ENCODE assay signal across 1 cellular context in genomic region chr17:55444471-55445441, GRCh38.
TF ChIP-seq lines count a peak whose summit lies in the region.

No MANE protein-coding gene starts in this region.

TF ChIP-seq in HepG2, 621 proteins besides CTCF, POLR2A, EP300 and RAD21 (continued from another document and continues in another):
- TF ChIP-seq RERE (CRISPR knock-in tag; IDR thresholded peaks at IDR 0.05; ENCODE audit: low read depth) (no peak), ZNF20 (CRISPR knock-in tag; IDR thresholded peaks at IDR 0.05) (no peak), ZNF543 (CRISPR knock-in tag; IDR thresholded peaks at IDR 0.05) (peak; percentile 81; the same call in 1 of the 2 replicates), THRA (CRISPR knock-in tag; IDR thresholded peaks at IDR 0.05; ENCODE audit: borderline replicate concordance) (peak; percentile 65; the same call in 1 of the 2 replicates), MIER2 (CRISPR knock-in tag; IDR thresholded peaks at IDR 0.05) (no peak), ZNF343 (CRISPR knock-in tag; IDR thresholded peaks at IDR 0.05) (no peak), ZBTB21 (CRISPR knock-in tag; IDR thresholded peaks at IDR 0.05) (no peak), ZNF337 (CRISPR knock-in tag; IDR thresholded peaks at IDR 0.05; ENCODE audit: borderline replicate concordance, low read depth) (0 out of 2 replicates have a peak, but pooled peaks have one; percentile 69), ZNF670 (CRISPR knock-in tag; IDR thresholded peaks at IDR 0.05; ENCODE audit: borderline replicate concordance) (0 out of 2 replicates have a peak, but pooled peaks have one; percentile 21), MEIS2 (CRISPR knock-in tag; IDR thresholded peaks at IDR 0.05) (no peak), ARNT (IDR thresholded peaks at IDR 0.05) (no peak), HMGA1 (CRISPR knock-in tag; conservative IDR thresholded peaks at IDR 0.05) (no peak), PHF8 (CRISPR knock-in tag; IDR thresholded peaks at IDR 0.05) (0 out of 2 replicates have a peak, but pooled peaks have one; percentile 18), ZNF10 (CRISPR knock-in tag; IDR thresholded peaks at IDR 0.05; ENCODE audit: borderline replicate concordance, low read depth) (no peak), ZMYM4 (CRISPR knock-in tag; IDR thresholded peaks at IDR 0.05) (no peak; the same call in 1 of the 2 replicates), HOXA3 (CRISPR knock-in tag; IDR thresholded peaks at IDR 0.05) (peak; percentile 47; the same call in 1 of the 2 replicates), ZNF317 (CRISPR knock-in tag; IDR thresholded peaks at IDR 0.05) (peak; percentile 32; the same call in 1 of the 2 replicates), SP4 (CRISPR knock-in tag; IDR thresholded peaks at IDR 0.05) (no peak; the same call in 1 of the 2 replicates), THAP11 (CRISPR knock-in tag; IDR thresholded peaks at IDR 0.05) (no peak)
- TF ChIP-seq, protein P1, sequence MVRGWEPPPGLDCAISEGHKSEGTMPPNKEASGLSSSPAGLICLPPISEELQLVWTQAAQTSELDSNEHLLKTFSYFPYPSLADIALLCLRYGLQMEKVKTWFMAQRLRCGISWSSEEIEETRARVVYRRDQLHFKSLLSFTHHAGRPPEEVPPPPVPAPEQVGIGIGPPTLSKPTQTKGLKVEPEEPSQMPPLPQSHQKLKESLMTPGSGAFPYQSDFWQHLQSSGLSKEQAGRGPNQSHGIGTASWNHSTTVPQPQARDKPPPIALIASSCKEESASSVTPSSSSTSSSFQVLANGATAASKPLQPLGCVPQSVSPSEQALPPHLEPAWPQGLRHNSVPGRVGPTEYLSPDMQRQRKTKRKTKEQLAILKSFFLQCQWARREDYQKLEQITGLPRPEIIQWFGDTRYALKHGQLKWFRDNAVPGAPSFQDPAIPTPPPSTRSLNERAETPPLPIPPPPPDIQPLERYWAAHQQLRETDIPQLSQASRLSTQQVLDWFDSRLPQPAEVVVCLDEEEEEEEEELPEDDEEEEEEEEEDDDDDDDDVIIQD (CRISPR knock-in tag; IDR thresholded peaks at IDR 0.05; ENCODE audit: low read depth) = peak; percentile 80; the same call in 1 of the 2 replicates
- TF ChIP-seq, protein P2, sequence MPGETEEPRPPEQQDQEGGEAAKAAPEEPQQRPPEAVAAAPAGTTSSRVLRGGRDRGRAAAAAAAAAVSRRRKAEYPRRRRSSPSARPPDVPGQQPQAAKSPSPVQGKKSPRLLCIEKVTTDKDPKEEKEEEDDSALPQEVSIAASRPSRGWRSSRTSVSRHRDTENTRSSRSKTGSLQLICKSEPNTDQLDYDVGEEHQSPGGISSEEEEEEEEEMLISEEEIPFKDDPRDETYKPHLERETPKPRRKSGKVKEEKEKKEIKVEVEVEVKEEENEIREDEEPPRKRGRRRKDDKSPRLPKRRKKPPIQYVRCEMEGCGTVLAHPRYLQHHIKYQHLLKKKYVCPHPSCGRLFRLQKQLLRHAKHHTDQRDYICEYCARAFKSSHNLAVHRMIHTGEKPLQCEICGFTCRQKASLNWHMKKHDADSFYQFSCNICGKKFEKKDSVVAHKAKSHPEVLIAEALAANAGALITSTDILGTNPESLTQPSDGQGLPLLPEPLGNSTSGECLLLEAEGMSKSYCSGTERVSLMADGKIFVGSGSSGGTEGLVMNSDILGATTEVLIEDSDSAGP (CRISPR knock-in tag; IDR thresholded peaks at IDR 0.05; ENCODE audit: borderline replicate concordance) = no peak; the same call in 1 of the 2 replicates
- TF ChIP-seq, protein P3, sequence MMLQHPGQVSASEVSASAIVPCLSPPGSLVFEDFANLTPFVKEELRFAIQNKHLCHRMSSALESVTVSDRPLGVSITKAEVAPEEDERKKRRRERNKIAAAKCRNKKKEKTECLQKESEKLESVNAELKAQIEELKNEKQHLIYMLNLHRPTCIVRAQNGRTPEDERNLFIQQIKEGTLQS (CRISPR knock-in tag; IDR thresholded peaks at IDR 0.05) = peak; percentile 97
- TF ChIP-seq, protein P4, sequence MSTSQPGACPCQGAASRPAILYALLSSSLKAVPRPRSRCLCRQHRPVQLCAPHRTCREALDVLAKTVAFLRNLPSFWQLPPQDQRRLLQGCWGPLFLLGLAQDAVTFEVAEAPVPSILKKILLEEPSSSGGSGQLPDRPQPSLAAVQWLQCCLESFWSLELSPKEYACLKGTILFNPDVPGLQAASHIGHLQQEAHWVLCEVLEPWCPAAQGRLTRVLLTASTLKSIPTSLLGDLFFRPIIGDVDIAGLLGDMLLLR (CRISPR knock-in tag; IDR thresholded peaks at IDR 0.05) = no peak
- TF ChIP-seq, protein P5, sequence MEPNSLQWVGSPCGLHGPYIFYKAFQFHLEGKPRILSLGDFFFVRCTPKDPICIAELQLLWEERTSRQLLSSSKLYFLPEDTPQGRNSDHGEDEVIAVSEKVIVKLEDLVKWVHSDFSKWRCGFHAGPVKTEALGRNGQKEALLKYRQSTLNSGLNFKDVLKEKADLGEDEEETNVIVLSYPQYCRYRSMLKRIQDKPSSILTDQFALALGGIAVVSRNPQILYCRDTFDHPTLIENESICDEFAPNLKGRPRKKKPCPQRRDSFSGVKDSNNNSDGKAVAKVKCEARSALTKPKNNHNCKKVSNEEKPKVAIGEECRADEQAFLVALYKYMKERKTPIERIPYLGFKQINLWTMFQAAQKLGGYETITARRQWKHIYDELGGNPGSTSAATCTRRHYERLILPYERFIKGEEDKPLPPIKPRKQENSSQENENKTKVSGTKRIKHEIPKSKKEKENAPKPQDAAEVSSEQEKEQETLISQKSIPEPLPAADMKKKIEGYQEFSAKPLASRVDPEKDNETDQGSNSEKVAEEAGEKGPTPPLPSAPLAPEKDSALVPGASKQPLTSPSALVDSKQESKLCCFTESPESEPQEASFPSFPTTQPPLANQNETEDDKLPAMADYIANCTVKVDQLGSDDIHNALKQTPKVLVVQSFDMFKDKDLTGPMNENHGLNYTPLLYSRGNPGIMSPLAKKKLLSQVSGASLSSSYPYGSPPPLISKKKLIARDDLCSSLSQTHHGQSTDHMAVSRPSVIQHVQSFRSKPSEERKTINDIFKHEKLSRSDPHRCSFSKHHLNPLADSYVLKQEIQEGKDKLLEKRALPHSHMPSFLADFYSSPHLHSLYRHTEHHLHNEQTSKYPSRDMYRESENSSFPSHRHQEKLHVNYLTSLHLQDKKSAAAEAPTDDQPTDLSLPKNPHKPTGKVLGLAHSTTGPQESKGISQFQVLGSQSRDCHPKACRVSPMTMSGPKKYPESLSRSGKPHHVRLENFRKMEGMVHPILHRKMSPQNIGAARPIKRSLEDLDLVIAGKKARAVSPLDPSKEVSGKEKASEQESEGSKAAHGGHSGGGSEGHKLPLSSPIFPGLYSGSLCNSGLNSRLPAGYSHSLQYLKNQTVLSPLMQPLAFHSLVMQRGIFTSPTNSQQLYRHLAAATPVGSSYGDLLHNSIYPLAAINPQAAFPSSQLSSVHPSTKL (CRISPR knock-in tag; IDR thresholded peaks at IDR 0.05) = peak; percentile 86
- TF ChIP-seq, protein P6, sequence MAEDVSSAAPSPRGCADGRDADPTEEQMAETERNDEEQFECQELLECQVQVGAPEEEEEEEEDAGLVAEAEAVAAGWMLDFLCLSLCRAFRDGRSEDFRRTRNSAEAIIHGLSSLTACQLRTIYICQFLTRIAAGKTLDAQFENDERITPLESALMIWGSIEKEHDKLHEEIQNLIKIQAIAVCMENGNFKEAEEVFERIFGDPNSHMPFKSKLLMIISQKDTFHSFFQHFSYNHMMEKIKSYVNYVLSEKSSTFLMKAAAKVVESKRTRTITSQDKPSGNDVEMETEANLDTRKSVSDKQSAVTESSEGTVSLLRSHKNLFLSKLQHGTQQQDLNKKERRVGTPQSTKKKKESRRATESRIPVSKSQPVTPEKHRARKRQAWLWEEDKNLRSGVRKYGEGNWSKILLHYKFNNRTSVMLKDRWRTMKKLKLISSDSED (CRISPR knock-in tag; IDR thresholded peaks at IDR 0.05) = no peak
- TF ChIP-seq, protein P7, sequence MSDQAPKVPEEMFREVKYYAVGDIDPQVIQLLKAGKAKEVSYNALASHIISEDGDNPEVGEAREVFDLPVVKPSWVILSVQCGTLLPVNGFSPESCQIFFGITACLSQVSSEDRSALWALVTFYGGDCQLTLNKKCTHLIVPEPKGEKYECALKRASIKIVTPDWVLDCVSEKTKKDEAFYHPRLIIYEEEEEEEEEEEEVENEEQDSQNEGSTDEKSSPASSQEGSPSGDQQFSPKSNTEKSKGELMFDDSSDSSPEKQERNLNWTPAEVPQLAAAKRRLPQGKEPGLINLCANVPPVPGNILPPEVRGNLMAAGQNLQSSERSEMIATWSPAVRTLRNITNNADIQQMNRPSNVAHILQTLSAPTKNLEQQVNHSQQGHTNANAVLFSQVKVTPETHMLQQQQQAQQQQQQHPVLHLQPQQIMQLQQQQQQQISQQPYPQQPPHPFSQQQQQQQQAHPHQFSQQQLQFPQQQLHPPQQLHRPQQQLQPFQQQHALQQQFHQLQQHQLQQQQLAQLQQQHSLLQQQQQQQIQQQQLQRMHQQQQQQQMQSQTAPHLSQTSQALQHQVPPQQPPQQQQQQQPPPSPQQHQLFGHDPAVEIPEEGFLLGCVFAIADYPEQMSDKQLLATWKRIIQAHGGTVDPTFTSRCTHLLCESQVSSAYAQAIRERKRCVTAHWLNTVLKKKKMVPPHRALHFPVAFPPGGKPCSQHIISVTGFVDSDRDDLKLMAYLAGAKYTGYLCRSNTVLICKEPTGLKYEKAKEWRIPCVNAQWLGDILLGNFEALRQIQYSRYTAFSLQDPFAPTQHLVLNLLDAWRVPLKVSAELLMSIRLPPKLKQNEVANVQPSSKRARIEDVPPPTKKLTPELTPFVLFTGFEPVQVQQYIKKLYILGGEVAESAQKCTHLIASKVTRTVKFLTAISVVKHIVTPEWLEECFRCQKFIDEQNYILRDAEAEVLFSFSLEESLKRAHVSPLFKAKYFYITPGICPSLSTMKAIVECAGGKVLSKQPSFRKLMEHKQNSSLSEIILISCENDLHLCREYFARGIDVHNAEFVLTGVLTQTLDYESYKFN (CRISPR knock-in tag; conservative IDR thresholded peaks at IDR 0.05) = peak; percentile 95
- TF ChIP-seq, protein P8, sequence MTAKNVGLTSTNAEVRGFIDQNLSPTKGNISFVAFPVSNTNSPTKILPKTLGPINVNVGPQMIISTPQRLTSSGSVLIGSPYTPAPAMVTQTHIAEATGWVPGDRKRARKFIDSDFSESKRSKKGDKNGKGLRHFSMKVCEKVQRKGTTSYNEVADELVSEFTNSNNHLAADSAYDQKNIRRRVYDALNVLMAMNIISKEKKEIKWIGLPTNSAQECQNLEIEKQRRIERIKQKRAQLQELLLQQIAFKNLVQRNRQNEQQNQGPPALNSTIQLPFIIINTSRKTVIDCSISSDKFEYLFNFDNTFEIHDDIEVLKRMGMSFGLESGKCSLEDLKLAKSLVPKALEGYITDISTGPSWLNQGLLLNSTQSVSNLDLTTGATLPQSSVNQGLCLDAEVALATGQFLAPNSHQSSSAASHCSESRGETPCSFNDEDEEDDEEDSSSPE (CRISPR knock-in tag; IDR thresholded peaks at IDR 0.05) = no peak; the same call in 1 of the 2 replicates
- TF ChIP-seq, protein P9, sequence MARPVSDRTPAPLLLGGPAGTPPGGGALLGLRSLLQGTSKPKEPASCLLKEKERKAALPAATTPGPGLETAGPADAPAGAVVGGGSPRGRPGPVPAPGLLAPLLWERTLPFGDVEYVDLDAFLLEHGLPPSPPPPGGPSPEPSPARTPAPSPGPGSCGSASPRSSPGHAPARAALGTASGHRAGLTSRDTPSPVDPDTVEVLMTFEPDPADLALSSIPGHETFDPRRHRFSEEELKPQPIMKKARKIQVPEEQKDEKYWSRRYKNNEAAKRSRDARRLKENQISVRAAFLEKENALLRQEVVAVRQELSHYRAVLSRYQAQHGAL (CRISPR knock-in tag; IDR thresholded peaks at IDR 0.05; ENCODE audit: not compliant biosample characterization) = no peak
- TF ChIP-seq, protein P10, sequence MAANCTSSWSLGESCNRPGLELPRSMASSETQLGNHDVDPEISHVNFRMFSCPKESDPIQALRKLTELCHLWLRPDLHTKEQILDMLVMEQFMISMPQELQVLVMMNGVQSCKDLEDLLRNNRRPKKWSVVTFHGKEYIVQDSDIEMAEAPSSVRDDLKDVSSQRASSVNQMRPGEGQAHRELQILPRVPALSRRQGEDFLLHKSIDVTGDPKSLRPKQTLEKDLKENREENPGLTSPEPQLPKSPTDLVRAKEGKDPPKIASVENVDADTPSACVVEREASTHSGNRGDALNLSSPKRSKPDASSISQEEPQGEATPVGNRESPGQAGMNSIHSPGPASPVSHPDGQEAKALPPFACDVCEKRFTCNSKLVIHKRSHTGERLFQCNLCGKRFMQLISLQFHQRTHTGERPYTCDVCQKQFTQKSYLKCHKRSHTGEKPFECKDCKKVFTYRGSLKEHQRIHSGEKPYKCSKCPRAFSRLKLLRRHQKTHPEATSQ (CRISPR knock-in tag; IDR thresholded peaks at IDR 0.05; ENCODE audit: borderline replicate concordance) = peak; percentile 30; the same call in 1 of the 2 replicates
